ENCODE assay signal across 18 cellular contexts in genomic region chr3:188750625-188751024, GRCh38.
A peak's percentile ranks its signal among the peaks of the same experiment; 100 is the strongest.
DNase-seq lines count a peak whose midpoint lies in the region; ATAC-seq and TF ChIP-seq lines count a peak whose summit lies in the region.
"Had no signal": no experiment of that assay in that cellular context is flagged by ENCODE, and none has a peak within 500 bp of the region (broad histone marks: within the 10 kb centered on the region; RNA-seq: fewer than 3 reads in every experiment).

No MANE protein-coding gene starts in this region.

- H3F3A ChIP-seq in DOHH2 (ENCODE audit: control insufficient read depth, insufficient read depth) (peaks cover 27% of the 10 kb centered on the region), SU-DHL-6 (ENCODE audit: insufficient read depth) (peaks cover 46% of the 10 kb centered on the region)

- no peak overlapping the region for H2AFZ ChIP-seq in SU-DHL-6 (ENCODE audit: low read depth, low read length, severe bottlenecking)

- H3K4me3 ChIP-seq in DOHH2 (ENCODE audit: low read length), result no peak overlapping the region
- H3K4me3 ChIP-seq in SU-DHL-6 (ENCODE audit: insufficient read depth, low read length, poor library complexity, severe bottlenecking), result no peak overlapping the region

- H3K4me3 Mint-ChIP-seq in activated T-cell treated with anti-CD3 and anti-CD28 coated beads, Interleukin-2, amount 50 U/mL, for 4 hours, result no peak overlapping the region
- no peak overlapping the region for H3K4me3 Mint-ChIP-seq in stimulated activated effector memory CD8-positive, alpha-beta T cell treated with anti-CD3 and anti-CD28 coated beads, Interleukin-12 subunit alpha, Interleukin-12 subunit beta, amount 100 ng/mL, for 72 hours
- H3K4me3 Mint-ChIP-seq: CD4-positive, CD25-positive, alpha-beta regulatory T cell had no signal

- no peak overlapping the region for H3K27ac Mint-ChIP-seq in stimulated activated effector memory CD8-positive, alpha-beta T cell treated with anti-CD3 and anti-CD28 coated beads, Interleukin-12 subunit alpha, Interleukin-12 subunit beta, amount 100 ng/mL, for 72 hours
- H3K27ac Mint-ChIP-seq: CD4-positive, CD25-positive, alpha-beta regulatory T cell had no signal

- H3K27me3 Mint-ChIP-seq in activated T-cell treated with anti-CD3 and anti-CD28 coated beads, Interleukin-2, amount 50 U/mL, for 4 hours (ENCODE audit: low read depth), result no peaks in the 10 kb centered on the region
- H3K27me3 Mint-ChIP-seq: CD4-positive, CD25-positive, alpha-beta regulatory T cell had no signal

- H3K27me3 ChIP-seq in DOHH2 (ENCODE audit: control insufficient read depth, low read length), result no peaks in the 10 kb centered on the region
- no peaks in the 10 kb centered on the region for H3K27me3 ChIP-seq in SU-DHL-6 (ENCODE audit: low read length)

- TF ChIP-seq CTCF in DOHH2 (IDR thresholded peaks at IDR 0.05; ENCODE audit: low read depth, low read length, poor library complexity, severe bottlenecking), result no peak
- TF ChIP-seq CTCF in SU-DHL-6 (IDR thresholded peaks at IDR 0.05; ENCODE audit: insufficient read depth, low read length, poor library complexity, severe bottlenecking), result no peak

- H3K9ac ChIP-seq in SU-DHL-6 (ENCODE audit: low read length), result peak overlapping the region; percentile 70; the same call in 1 of the 2 replicates
- H3K9ac ChIP-seq: SK-N-SH had no signal

- H3K4me2 ChIP-seq in DOHH2 (ENCODE audit: low read length), result peak overlapping the region; percentile 95; the same call in 1 of the 2 replicates
- peak overlapping the region; percentile 92 for H3K4me2 ChIP-seq in SU-DHL-6 (ENCODE audit: low read depth, low read length, poor library complexity, severe bottlenecking)
- H3K4me2 ChIP-seq: SK-N-SH had no signal

- H3K4me1 ChIP-seq in DOHH2 (ENCODE audit: control insufficient read depth, low read length), result peaks cover 84% of the 10 kb centered on the region

- peaks cover 5% of the 10 kb centered on the region for H3K79me2 ChIP-seq in DOHH2 (ENCODE audit: control insufficient read depth, low read length)
- H3K79me2 ChIP-seq in SU-DHL-6 (ENCODE audit: insufficient read depth, low read length), result peaks cover 3% of the 10 kb centered on the region; the same call in 1 of the 2 replicates

- H3K9me3 ChIP-seq in DOHH2 (ENCODE audit: control insufficient read depth, insufficient read depth, low read length), result 0 out of 2 replicates have a peak, but pooled peaks cover 3% of the 10 kb centered on the region
- H3K9me3 ChIP-seq in SU-DHL-6 (ENCODE audit: insufficient read depth, low read length), result no peaks in the 10 kb centered on the region
- H3K9me3 ChIP-seq: SK-N-SH had no signal

- no peak for DNase-seq in activated T-cell treated with anti-CD3 and anti-CD28 coated beads, Interleukin-2, amount 50 U/mL, for 4 hours
- DNase-seq in activated T-cell treated with anti-CD3 and anti-CD28 coated beads, Interleukin-2, amount 50 U/mL, for 1 hour, result no peak
- DNase-seq in stimulated activated effector memory CD8-positive, alpha-beta T cell treated with anti-CD3 and anti-CD28 coated beads, Interleukin-12 subunit alpha, Interleukin-12 subunit beta, amount 100 ng/mL, for 72 hours (ENCODE audit: low spot score in 2 of 2), result no peak
- no peak for DNase-seq in NCI-H510A (lab: John Stamatoyannopoulos, UW)
- DNase-seq: CD4-positive, CD25-positive, alpha-beta regulatory T cell; IMR-90; KG1; NCI-H1048; NCI-H1417; NCI-H1694; NCI-H2029 treated with DMSO at 0.1 percent for 48 hours; NCI-H446 treated with DMSO at 0.1 percent for 48 hours; NCI-H69; SK-N-SH had no signal

- H3K9me3 Mint-ChIP-seq in activated T-cell treated with anti-CD3 and anti-CD28 coated beads, Interleukin-2, amount 50 U/mL, for 4 hours, result no peaks in the 10 kb centered on the region
- no peaks in the 10 kb centered on the region for H3K9me3 Mint-ChIP-seq in stimulated activated effector memory CD8-positive, alpha-beta T cell treated with anti-CD3 and anti-CD28 coated beads, Interleukin-12 subunit alpha, Interleukin-12 subunit beta, amount 100 ng/mL, for 72 hours
- H3K9me3 Mint-ChIP-seq: CD4-positive, CD25-positive, alpha-beta regulatory T cell had no signal

- H3K4me1 Mint-ChIP-seq in activated T-cell treated with anti-CD3 and anti-CD28 coated beads, Interleukin-2, amount 50 U/mL, for 4 hours (ENCODE audit: low read depth), result peaks cover 27% of the 10 kb centered on the region
- peaks cover 19% of the 10 kb centered on the region for H3K4me1 Mint-ChIP-seq in stimulated activated effector memory CD8-positive, alpha-beta T cell treated with anti-CD3 and anti-CD28 coated beads, Interleukin-12 subunit alpha, Interleukin-12 subunit beta, amount 100 ng/mL, for 72 hours

- H3K36me3 Mint-ChIP-seq in activated T-cell treated with anti-CD3 and anti-CD28 coated beads, Interleukin-2, amount 50 U/mL, for 4 hours (ENCODE audit: insufficient read depth), result no peaks in the 10 kb centered on the region
- peaks cover 4% of the 10 kb centered on the region for H3K36me3 Mint-ChIP-seq in stimulated activated effector memory CD8-positive, alpha-beta T cell treated with anti-CD3 and anti-CD28 coated beads, Interleukin-12 subunit alpha, Interleukin-12 subunit beta, amount 100 ng/mL, for 72 hours

- peaks cover 16% of the 10 kb centered on the region for H3K36me3 ChIP-seq in DOHH2 (ENCODE audit: control insufficient read depth, low read length)
- H3K36me3 ChIP-seq in SU-DHL-6 (ENCODE audit: low read length), result no peaks in the 10 kb centered on the region

- H3K27ac ChIP-seq in DOHH2 (ENCODE audit: low read depth, low read length), result peak overlapping the region; percentile 99
- peak overlapping the region; percentile 99 for H3K27ac ChIP-seq in SU-DHL-6 (ENCODE audit: low read depth, low read length)

- peak; percentile 27 to 40 for ATAC-seq in activated T-cell treated with anti-CD3 and anti-CD28 coated beads, Interleukin-2, amount 50 U/mL, for 4 hours
- peak; percentile 55 for ATAC-seq in stimulated activated effector memory CD8-positive, alpha-beta T cell treated with anti-CD3 and anti-CD28 coated beads, Interleukin-12 subunit alpha, Interleukin-12 subunit beta, amount 100 ng/mL, for 72 hours
- ATAC-seq in GM19452 (IDR thresholded peaks at IDR 0.05; ENCODE audit: unreplicated experiment), result no peak
- ATAC-seq: HCT116 had no signal

- H4K20me1 ChIP-seq in DOHH2 (ENCODE audit: control insufficient read depth, insufficient read depth, low read depth, low read length) (no peaks in the 10 kb centered on the region), SU-DHL-6 (ENCODE audit: low read depth, low read length) (no peaks in the 10 kb centered on the region)

- H3K9me2 ChIP-seq in DOHH2 (replicated peaks; ENCODE audit: control insufficient read depth, low read length) (no peaks in the 10 kb centered on the region), SU-DHL-6 (replicated peaks; ENCODE audit: insufficient read depth, low read length) (no peaks in the 10 kb centered on the region)
- H3K9me2 ChIP-seq: SK-N-SH had no signal
